ENCODE assay signal across 8 cellular contexts in the genomic region with DNA sequence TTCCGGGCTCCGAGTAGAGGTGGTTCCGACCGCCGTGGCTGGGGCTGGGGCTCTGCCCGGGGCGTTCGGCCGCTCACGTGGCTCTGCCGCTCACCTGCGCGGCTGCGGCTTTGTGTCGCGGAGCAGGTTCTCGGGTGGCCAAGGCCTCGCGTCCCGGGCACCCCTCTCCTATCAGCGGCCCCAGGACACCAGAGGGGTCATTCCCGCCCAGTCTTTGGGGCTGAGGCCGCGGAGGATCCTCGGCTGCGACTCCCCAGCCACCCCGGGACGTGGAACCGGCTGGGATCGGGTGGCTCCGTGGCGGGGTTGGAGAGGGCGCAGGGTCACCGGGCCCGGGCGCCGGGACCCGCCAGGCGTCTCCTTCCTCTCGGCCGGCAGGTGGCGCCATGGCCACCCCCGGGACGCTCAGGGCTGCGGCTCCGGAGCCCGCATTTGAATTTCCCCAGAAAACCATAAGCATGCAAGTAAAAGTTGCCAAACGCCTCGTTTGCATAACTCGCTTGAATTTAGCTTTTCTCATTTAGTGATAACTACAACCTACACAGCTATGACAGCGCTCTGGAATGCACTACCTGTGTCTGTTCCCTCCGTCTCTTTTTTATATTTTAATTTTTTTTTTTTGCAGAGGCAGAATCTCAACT. TPM values are rescaled to one million over a fixed set of nuclear protein-coding genes. Genes with fewer than 3 reads are reported as not detected.
DNase-seq lines count a peak whose midpoint lies in the region; ATAC-seq, FAIRE-seq and TF ChIP-seq lines count a peak whose summit lies in the region.

No MANE protein-coding gene starts in this region.

- peaks cover 48% of the 10 kb centered on the region for H3K4me1 Mint-ChIP-seq in chondrocyte (ENCODE audit: low read depth)

- no peaks in the 10 kb centered on the region for H3K36me3 ChIP-seq in MM.1S (replicated peaks; ENCODE audit: insufficient read depth, low read length)

- H3K79me2 ChIP-seq in MM.1S (ENCODE audit: low read length): no peaks in the 10 kb centered on the region

- peaks cover 5% of the 10 kb centered on the region for H3K9me3 Mint-ChIP-seq in chondrocyte (ENCODE audit: low read depth)

- H3F3A ChIP-seq in MM.1S (ENCODE audit: insufficient read depth, low read length): no peaks in the 10 kb centered on the region

- no peaks in the 10 kb centered on the region for H3K9me3 ChIP-seq in MM.1S (replicated peaks; ENCODE audit: insufficient read depth, low read length)

- H3K27me3 Mint-ChIP-seq in chondrocyte (ENCODE audit: low read depth): no peaks in the 10 kb centered on the region

- H3K9ac ChIP-seq in MM.1S (ENCODE audit: low read length): no peak overlapping the region

- H3K4me3 ChIP-seq in MM.1S (ENCODE audit: low read length): no peak overlapping the region

- no peaks in the 10 kb centered on the region for H4K20me1 ChIP-seq in MM.1S (ENCODE audit: insufficient read depth, low read length)

- H3K36me3 Mint-ChIP-seq in chondrocyte (ENCODE audit: low read depth): peaks cover 4% of the 10 kb centered on the region

- no peak overlapping the region for H3K27ac Mint-ChIP-seq in chondrocyte (ENCODE audit: unreplicated experiment)

- peaks cover 64% of the 10 kb centered on the region for H3K27me3 ChIP-seq in MM.1S (replicated peaks; ENCODE audit: insufficient read depth, low read length)

- peak; percentile 58 for FAIRE-seq in GM18507 (lab: Jason Lieb, UNC)

- H3K9me2 ChIP-seq in MM.1S (replicated peaks; ENCODE audit: insufficient read depth, low read length): no peaks in the 10 kb centered on the region

- no peak overlapping the region for H2AFZ ChIP-seq in MM.1S (ENCODE audit: low read length)

- ATAC-seq in left lobe of liver: peak; percentile 92
- ATAC-seq in HG02973 (IDR thresholded peaks at IDR 0.05; ENCODE audit: unreplicated experiment): no peak

- H3K4me2 ChIP-seq in MM.1S (ENCODE audit: low read depth, low read length): peak overlapping the region; percentile 65; the same call in 1 of the 2 replicates

- H3K4me1 ChIP-seq in MM.1S (ENCODE audit: low read length): no peaks in the 10 kb centered on the region

- peak overlapping the region; percentile 60 for H3K4me3 Mint-ChIP-seq in chondrocyte (ENCODE audit: unreplicated experiment)

- TF ChIP-seq CTCF in MM.1S (IDR thresholded peaks at IDR 0.05; ENCODE audit: low read length) (peak; percentile 72), chondrocyte (IDR thresholded peaks at IDR 0.05) (peak; percentile 99)

- peak; percentile 87 for DNase-seq in AG08395 (ENCODE audit: low spot score)
- peak; percentile 76 for DNase-seq in GM18507 (ENCODE audit: extremely low spot score, insufficient read length, low read depth)
- DNase-seq in MM.1S: peak; percentile 57
- DNase-seq in activated CD4-positive, alpha-beta T cell treated with anti-CD3 and anti-CD28 coated beads for 24 hours (ENCODE audit: low read depth in 2 of 2): peak; percentile 53 to 57
- no peak for DNase-seq in chondrocyte (ENCODE audit: low spot score)
- DNase-seq in left lobe of liver (ENCODE audit: low spot score): peak; percentile 86
- peak; percentile 66 for DNase-seq in stimulated activated CD4-positive, alpha-beta T cell treated with anti-CD3 and anti-CD28 coated beads, Interleukin-1b, Interleukin-23, amount 100 ng/mL, for 48 hours

- no peak overlapping the region for H3K27ac ChIP-seq in MM.1S (ENCODE audit: low read length)

RNA-seq across cellular contexts. Expression of a gene that starts 1.2 kb away (rescaled TPM):
- 102 to 156 TPM (median 155 TPM) in 3 replicates for total RNA-seq in chondrocyte
- 6.7 TPM for total RNA-seq in left lobe of liver

RNA-seq across cellular contexts. Expression of a gene that starts 42.2 kb away (rescaled TPM):
- total RNA-seq in chondrocyte (24.3 to 33.0 TPM (median 26.8 TPM) in 3 replicates), left lobe of liver (7.0 TPM)

Comparison
In these comparisons a context has a peak if more than half of its experiments do, and no peak if none do; other contexts are left out.
1. RNA of a gene that starts 1.2 kb away (total RNA-seq): 102 to 156 TPM in chondrocyte; 6.7 TPM in left lobe of liver (single experiment); every median in the first group is over 10 times any median in the second.